Comparison of ENCODE assay signal across 1 cellular context in the genomic region with DNA sequence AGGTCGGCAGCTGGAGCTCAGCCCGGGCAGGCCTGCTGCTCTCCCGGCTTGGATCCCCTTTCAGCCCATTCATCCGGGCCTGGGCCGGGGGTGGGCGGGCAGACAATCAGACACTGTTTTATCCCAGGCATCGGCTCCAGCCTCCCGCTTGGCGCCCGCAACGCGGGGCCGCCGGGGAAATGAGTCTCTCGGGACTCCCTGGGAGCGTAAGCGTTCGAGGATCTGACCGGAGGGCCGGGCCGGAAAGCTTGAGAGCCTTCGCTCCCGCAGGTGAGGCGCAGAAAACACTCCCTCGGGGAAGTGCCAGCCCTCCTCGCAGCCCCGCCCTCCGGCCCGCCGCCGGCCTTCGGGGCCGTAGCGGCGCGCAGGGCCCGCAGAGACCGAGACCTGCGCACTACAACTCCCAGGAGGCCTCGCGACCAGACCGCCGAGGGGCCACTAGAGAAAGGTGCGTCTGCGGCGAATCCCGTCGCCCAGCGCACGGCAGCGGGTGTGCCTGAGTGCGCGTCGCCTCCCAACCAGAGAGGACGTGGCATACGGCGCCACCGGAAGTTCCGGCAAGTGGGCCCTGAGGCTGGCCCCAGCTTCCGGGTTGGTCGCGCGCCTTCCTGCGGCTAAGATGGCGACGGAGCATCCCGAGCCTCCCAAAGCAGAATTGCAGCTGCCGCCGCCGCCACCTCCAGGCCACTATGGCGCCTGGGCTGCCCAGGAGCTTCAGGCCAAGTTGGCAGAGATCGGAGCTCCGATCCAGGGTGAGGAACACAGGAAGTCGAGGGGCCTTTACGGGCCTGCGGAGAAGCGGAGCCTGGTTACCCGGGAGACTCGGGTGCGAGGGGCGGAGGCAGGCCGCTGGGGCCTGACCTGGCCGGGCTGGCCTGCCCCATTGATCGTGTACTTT.
TF ChIP-seq lines count a peak whose summit lies in the region.

A gene with protein sequence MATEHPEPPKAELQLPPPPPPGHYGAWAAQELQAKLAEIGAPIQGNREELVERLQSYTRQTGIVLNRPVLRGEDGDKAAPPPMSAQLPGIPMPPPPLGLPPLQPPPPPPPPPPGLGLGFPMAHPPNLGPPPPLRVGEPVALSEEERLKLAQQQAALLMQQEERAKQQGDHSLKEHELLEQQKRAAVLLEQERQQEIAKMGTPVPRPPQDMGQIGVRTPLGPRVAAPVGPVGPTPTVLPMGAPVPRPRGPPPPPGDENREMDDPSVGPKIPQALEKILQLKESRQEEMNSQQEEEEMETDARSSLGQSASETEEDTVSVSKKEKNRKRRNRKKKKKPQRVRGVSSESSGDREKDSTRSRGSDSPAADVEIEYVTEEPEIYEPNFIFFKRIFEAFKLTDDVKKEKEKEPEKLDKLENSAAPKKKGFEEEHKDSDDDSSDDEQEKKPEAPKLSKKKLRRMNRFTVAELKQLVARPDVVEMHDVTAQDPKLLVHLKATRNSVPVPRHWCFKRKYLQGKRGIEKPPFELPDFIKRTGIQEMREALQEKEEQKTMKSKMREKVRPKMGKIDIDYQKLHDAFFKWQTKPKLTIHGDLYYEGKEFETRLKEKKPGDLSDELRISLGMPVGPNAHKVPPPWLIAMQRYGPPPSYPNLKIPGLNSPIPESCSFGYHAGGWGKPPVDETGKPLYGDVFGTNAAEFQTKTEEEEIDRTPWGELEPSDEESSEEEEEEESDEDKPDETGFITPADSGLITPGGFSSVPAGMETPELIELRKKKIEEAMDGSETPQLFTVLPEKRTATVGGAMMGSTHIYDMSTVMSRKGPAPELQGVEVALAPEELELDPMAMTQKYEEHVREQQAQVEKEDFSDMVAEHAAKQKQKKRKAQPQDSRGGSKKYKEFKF (plus strand): TSS at position 599 of the 898 bp plus-strand sequence. CDS start 21 bp downstream, at position 620.

TF ChIP-seq in HepG2, 621 proteins besides CTCF, POLR2A, EP300 and RAD21 (continued from another document and continues in another):
- TF ChIP-seq RARA (CRISPR knock-in tag; IDR thresholded peaks at IDR 0.05) = no peak
- peak; percentile 60; the same call in 1 of the 2 replicates for TF ChIP-seq ZNF564 (CRISPR knock-in tag; IDR thresholded peaks at IDR 0.05)
- peak; percentile 29 for TF ChIP-seq CCDC6 (CRISPR knock-in tag; IDR thresholded peaks at IDR 0.05)
- peak; percentile 90 for TF ChIP-seq HCFC1 (IDR thresholded peaks at IDR 0.05; ENCODE audit: low read depth, low read length)
- peak; percentile 66 for TF ChIP-seq HDAC2 (CRISPR knock-in tag; IDR thresholded peaks at IDR 0.05)
- TF ChIP-seq, protein P1, sequence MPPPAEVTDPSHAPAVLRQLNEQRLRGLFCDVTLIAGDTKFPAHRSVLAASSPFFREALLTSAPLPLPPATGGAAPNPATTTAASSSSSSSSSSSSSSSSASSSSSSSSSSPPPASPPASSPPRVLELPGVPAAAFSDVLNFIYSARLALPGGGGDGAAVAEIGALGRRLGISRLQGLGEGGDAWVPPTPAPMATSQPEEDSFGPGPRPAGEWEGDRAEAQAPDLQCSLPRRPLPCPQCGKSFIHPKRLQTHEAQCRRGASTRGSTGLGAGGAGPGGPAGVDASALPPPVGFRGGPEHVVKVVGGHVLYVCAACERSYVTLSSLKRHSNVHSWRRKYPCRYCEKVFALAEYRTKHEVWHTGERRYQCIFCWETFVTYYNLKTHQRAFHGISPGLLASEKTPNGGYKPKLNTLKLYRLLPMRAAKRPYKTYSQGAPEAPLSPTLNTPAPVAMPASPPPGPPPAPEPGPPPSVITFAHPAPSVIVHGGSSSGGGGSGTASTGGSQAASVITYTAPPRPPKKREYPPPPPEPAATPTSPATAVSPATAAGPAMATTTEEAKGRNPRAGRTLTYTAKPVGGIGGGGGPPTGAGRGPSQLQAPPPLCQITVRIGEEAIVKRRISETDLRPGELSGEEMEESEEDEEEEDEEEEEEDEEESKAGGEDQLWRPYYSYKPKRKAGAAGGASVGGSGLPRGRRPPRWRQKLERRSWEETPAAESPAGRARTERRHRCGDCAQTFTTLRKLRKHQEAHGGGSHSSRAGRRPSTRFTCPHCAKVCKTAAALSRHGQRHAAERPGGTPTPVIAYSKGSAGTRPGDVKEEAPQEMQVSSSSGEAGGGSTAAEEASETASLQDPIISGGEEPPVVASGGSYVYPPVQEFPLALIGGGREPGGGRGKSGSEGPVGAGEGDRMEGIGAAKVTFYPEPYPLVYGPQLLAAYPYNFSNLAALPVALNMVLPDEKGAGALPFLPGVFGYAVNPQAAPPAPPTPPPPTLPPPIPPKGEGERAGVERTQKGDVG (CRISPR knock-in tag; IDR thresholded peaks at IDR 0.05; ENCODE audit: borderline replicate concordance) = no peak; the same call in 1 of the 2 replicates
- TF ChIP-seq SYNCRIP (IDR thresholded peaks at IDR 0.05; ENCODE audit: insufficient read depth, low read depth, low read length) = no peak
- TF ChIP-seq, protein P2, sequence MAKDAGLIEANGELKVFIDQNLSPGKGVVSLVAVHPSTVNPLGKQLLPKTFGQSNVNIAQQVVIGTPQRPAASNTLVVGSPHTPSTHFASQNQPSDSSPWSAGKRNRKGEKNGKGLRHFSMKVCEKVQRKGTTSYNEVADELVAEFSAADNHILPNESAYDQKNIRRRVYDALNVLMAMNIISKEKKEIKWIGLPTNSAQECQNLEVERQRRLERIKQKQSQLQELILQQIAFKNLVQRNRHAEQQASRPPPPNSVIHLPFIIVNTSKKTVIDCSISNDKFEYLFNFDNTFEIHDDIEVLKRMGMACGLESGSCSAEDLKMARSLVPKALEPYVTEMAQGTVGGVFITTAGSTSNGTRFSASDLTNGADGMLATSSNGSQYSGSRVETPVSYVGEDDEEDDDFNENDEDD (CRISPR knock-in tag; IDR thresholded peaks at IDR 0.05; ENCODE audit: borderline replicate concordance) = peak; percentile 75; the same call in 1 of the 2 replicates
- TF ChIP-seq, protein P3, sequence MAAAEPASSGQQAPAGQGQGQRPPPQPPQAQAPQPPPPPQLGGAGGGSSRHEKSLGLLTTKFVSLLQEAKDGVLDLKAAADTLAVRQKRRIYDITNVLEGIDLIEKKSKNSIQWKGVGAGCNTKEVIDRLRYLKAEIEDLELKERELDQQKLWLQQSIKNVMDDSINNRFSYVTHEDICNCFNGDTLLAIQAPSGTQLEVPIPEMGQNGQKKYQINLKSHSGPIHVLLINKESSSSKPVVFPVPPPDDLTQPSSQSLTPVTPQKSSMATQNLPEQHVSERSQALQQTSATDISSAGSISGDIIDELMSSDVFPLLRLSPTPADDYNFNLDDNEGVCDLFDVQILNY (CRISPR knock-in tag; conservative IDR thresholded peaks at IDR 0.05) = 0 out of 2 replicates have a peak, but pooled peaks have one; percentile 65
- TF ChIP-seq ZNF335 (CRISPR knock-in tag; IDR thresholded peaks at IDR 0.05) = peak; percentile 96
- TF ChIP-seq XRCC5 (optimal IDR thresholded peaks at IDR 0.05; ENCODE audit: low read length) = peak; percentile 68
- peak; percentile 94 for TF ChIP-seq ZSCAN31 (CRISPR knock-in tag; IDR thresholded peaks at IDR 0.05; ENCODE audit: low read depth)
- TF ChIP-seq SPEN (CRISPR knock-in tag; IDR thresholded peaks at IDR 0.05; ENCODE audit: low read depth) = peak; percentile 65; the same call in 1 of the 2 replicates
- TF ChIP-seq ZNF83 (CRISPR knock-in tag; IDR thresholded peaks at IDR 0.05; ENCODE audit: borderline replicate concordance) = no peak
- TF ChIP-seq ZNF260 (CRISPR knock-in tag; IDR thresholded peaks at IDR 0.05; ENCODE audit: borderline replicate concordance, low read depth) = no peak
- TF ChIP-seq, protein P4, sequence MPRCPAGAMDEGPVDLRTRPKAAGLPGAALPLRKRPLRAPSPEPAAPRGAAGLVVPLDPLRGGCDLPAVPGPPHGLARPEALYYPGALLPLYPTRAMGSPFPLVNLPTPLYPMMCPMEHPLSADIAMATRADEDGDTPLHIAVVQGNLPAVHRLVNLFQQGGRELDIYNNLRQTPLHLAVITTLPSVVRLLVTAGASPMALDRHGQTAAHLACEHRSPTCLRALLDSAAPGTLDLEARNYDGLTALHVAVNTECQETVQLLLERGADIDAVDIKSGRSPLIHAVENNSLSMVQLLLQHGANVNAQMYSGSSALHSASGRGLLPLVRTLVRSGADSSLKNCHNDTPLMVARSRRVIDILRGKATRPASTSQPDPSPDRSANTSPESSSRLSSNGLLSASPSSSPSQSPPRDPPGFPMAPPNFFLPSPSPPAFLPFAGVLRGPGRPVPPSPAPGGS (CRISPR knock-in tag; IDR thresholded peaks at IDR 0.05) = peak; percentile 39
- TF ChIP-seq CBX5 (CRISPR knock-in tag; IDR thresholded peaks at IDR 0.05; ENCODE audit: borderline replicate concordance) = no peak; the same call in 1 of the 2 replicates
- peak; percentile 95 for TF ChIP-seq NR2C2 (CRISPR knock-in tag; IDR thresholded peaks at IDR 0.05; ENCODE audit: borderline replicate concordance)
- peak; percentile 59; the same call in 1 of the 2 replicates for TF ChIP-seq SIN3A (IDR thresholded peaks at IDR 0.05; ENCODE audit: borderline replicate concordance, low read depth, low read length)
- TF ChIP-seq, protein P5, sequence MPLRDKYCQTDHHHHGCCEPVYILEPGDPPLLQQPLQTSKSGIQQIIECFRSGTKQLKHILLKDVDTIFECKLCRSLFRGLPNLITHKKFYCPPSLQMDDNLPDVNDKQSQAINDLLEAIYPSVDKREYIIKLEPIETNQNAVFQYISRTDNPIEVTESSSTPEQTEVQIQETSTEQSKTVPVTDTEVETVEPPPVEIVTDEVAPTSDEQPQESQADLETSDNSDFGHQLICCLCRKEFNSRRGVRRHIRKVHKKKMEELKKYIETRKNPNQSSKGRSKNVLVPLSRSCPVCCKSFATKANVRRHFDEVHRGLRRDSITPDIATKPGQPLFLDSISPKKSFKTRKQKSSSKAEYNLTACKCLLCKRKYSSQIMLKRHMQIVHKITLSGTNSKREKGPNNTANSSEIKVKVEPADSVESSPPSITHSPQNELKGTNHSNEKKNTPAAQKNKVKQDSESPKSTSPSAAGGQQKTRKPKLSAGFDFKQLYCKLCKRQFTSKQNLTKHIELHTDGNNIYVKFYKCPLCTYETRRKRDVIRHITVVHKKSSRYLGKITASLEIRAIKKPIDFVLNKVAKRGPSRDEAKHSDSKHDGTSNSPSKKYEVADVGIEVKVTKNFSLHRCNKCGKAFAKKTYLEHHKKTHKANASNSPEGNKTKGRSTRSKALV (CRISPR knock-in tag; IDR thresholded peaks at IDR 0.05) = no peak
- TF ChIP-seq, protein P6, sequence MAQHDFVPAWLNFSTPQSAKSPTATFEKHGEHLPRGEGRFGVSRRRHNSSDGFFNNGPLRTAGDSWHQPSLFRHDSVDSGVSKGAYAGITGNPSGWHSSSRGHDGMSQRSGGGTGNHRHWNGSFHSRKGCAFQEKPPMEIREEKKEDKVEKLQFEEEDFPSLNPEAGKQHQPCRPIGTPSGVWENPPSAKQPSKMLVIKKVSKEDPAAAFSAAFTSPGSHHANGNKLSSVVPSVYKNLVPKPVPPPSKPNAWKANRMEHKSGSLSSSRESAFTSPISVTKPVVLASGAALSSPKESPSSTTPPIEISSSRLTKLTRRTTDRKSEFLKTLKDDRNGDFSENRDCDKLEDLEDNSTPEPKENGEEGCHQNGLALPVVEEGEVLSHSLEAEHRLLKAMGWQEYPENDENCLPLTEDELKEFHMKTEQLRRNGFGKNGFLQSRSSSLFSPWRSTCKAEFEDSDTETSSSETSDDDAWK (CRISPR knock-in tag; IDR thresholded peaks at IDR 0.05) = no peak
- TF ChIP-seq ZNF431 (CRISPR knock-in tag; IDR thresholded peaks at IDR 0.05; ENCODE audit: borderline replicate concordance, low read depth) = no peak
- peak; percentile 87 for TF ChIP-seq ZNF772 (CRISPR knock-in tag; IDR thresholded peaks at IDR 0.05)
- no peak for TF ChIP-seq TP53 (CRISPR knock-in tag; conservative IDR thresholded peaks at IDR 0.05)
- TF ChIP-seq, protein P7, sequence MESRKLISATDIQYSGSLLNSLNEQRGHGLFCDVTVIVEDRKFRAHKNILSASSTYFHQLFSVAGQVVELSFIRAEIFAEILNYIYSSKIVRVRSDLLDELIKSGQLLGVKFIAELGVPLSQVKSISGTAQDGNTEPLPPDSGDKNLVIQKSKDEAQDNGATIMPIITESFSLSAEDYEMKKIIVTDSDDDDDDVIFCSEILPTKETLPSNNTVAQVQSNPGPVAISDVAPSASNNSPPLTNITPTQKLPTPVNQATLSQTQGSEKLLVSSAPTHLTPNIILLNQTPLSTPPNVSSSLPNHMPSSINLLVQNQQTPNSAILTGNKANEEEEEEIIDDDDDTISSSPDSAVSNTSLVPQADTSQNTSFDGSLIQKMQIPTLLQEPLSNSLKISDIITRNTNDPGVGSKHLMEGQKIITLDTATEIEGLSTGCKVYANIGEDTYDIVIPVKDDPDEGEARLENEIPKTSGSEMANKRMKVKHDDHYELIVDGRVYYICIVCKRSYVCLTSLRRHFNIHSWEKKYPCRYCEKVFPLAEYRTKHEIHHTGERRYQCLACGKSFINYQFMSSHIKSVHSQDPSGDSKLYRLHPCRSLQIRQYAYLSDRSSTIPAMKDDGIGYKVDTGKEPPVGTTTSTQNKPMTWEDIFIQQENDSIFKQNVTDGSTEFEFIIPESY (CRISPR knock-in tag; IDR thresholded peaks at IDR 0.05) = 0 out of 2 replicates have a peak, but pooled peaks have one; percentile 6
- TF ChIP-seq HOXA3 (CRISPR knock-in tag; IDR thresholded peaks at IDR 0.05) = peak; percentile 95
- TF ChIP-seq SP5 (CRISPR knock-in tag; IDR thresholded peaks at IDR 0.05; ENCODE audit: borderline replicate concordance, low read depth) = peak; percentile 61
- no peak for TF ChIP-seq ARNT (IDR thresholded peaks at IDR 0.05)
- peak; percentile 97 for TF ChIP-seq ZNF143 (CRISPR knock-in tag; IDR thresholded peaks at IDR 0.05)
- no peak for TF ChIP-seq MAFG (CRISPR knock-in tag; IDR thresholded peaks at IDR 0.05)
- TF ChIP-seq GTF2F1 (IDR thresholded peaks at IDR 0.05; ENCODE audit: low read length) = no peak
- no peak for TF ChIP-seq ZNF451 (CRISPR knock-in tag; IDR thresholded peaks at IDR 0.05)
